Comparison of ENCODE assay signal across 7 cellular contexts in genomic region chr12:7019043-7019569, GRCh38. TPM values are rescaled to one million over a fixed set of nuclear protein-coding genes. Genes with fewer than 3 reads are reported as not detected.
DNase-seq lines count a peak whose midpoint lies in the region; ATAC-seq and TF ChIP-seq lines count a peak whose summit lies in the region.

No MANE protein-coding gene starts in this region.

- H3K27me3 ChIP-seq in skeletal muscle tissue (ENCODE audit: control insufficient read depth in 3 of 3, insufficient read depth in 3 of 3, low read length in 3 of 3), result no peaks in the 10 kb centered on the region

- no peaks in the 10 kb centered on the region for H3K9me3 ChIP-seq in skeletal muscle tissue (ENCODE audit: control insufficient read depth in 3 of 3, low read length in 3 of 3)

- H3K36me3 ChIP-seq in skeletal muscle tissue (ENCODE audit: control insufficient read depth in 3 of 3, insufficient read depth in 3 of 3, low read length in 3 of 3), result peaks cover 0 to 3% (median 0%) of the 10 kb centered on the region in 3 donors

- H3K4me1 ChIP-seq in skeletal muscle tissue (ENCODE audit: control insufficient read depth in 3 of 3, insufficient read depth in 3 of 3, low read length in 3 of 3), result peaks cover 23 to 28% (median 24%) of the 10 kb centered on the region in 3 donors

- H3K9ac ChIP-seq in skeletal muscle tissue (ENCODE audit: low read depth in 1 of 3, low read length in 3 of 3), result peak overlapping the region; percentile 44 to 97 (median 89)

- H3K27ac ChIP-seq in RWPE1 (peak overlapping the region; percentile 89), skeletal muscle tissue (ENCODE audit: low read depth, low read length) (peak overlapping the region; percentile 98)

- TF ChIP-seq CTCF in RWPE1 (conservative IDR thresholded peaks at IDR 0.05; ENCODE audit: low read depth) (peak; percentile 31; the same call in 1 of the 2 replicates), fibroblast of mammary gland (conservative IDR thresholded peaks at IDR 0.05; ENCODE audit: control insufficient read depth, insufficient read depth, low read depth, low read length) (no peak)

- CTCF ChIA-PET in HEK293T (lab: Yijun Ruan, JAX) (no interaction called here), RWPE1 (lab: Yijun Ruan, JAX) (interaction anchor here (0.6 to 1.2 kb wide), 5 partner anchors 11 to 223 kb away, joined by 3 to 5 read pairs (median 3); no protein-coding TSS in a partner anchor)

- intact Hi-C loops in left colon (cut with DNase I, micrococcal nuclease), result no loop called here

- POLR2A ChIA-PET in HEK293T (lab: Yijun Ruan, JAX), result interaction anchor here (0.6 to 2.1 kb wide), 6 partner anchors 8 to 562 kb away, joined by 3 to 15 read pairs (median 3); partner anchors contain the start of genes C12orf57 and RNU7-1
- POLR2A ChIA-PET in RWPE1 (lab: Yijun Ruan, JAX; ENCODE audit: low non-redundant PET), result interaction anchor here (0.5 kb wide), 1 partner anchor 677 kb away, joined by 3 read pairs; the partner anchor contains the start of gene TNFRSF1A

- no peak for ATAC-seq in left colon

- peak overlapping the region; percentile 90 for H3K4me3 ChIP-seq in fibroblast of mammary gland (ENCODE audit: control insufficient read depth, low read depth, low read length)
- H3K4me3 ChIP-seq in skeletal muscle tissue (ENCODE audit: low read length in 3 of 3), result peak overlapping the region; percentile 49 to 70 (median 68)

- DNase-seq in HEK293T (ENCODE audit: extremely low spot score) (no peak), RWPE1 (ENCODE audit: low spot score) (no peak), fibroblast of mammary gland (ENCODE audit: low read depth) (no peak), Kasumi-1 (lab: John Stamatoyannopoulos, UW) (no peak), GOT3 (lab: John Stamatoyannopoulos, UW) (no peak), left colon (no peak)

TF ChIP-seq in HEK293T, 16 proteins besides CTCF, POLR2A, EP300 and RAD21:
- TF ChIP-seq ZNF384 (IDR thresholded peaks at IDR 0.05) (peak; percentile 47; the same call in 1 of the 2 replicates), FOXA1 (IDR thresholded peaks at IDR 0.05) (no peak)

RNA-seq across cellular contexts. Expression of gene LPCAT3, which starts 0.8 kb away (rescaled TPM):
- total RNA-seq in skeletal muscle tissue, result 14.6 TPM
- total RNA-seq in left colon, result 10 to 100 TPM; 87.1 to 87.9 TPM

RNA-seq across cellular contexts. Expression of gene C1S, which starts 41.4 kb away (rescaled TPM):
- 89.8 TPM for total RNA-seq in skeletal muscle tissue
- total RNA-seq in left colon, result 100 to 1,000 TPM in 1 of 2 donors, 10 to 100 TPM in 1; 54.9 to 109 TPM

RNA-seq across cellular contexts. Expression of gene EMG1, which starts 48.4 kb away (rescaled TPM):
- total RNA-seq in skeletal muscle tissue, result 28.2 TPM
- total RNA-seq in left colon, result 10 to 100 TPM; 31.6 to 34.1 TPM

RNA-seq across cellular contexts. Expression of gene PHB2, which starts 48.6 kb away (rescaled TPM):
- total RNA-seq in skeletal muscle tissue (273 TPM), left colon (100 to 1,000 TPM; 202 to 249 TPM)
